9 cellular contexts compared by ENCODE assay signal in genomic region chr16:66578596-66579531, GRCh38. TPM values are rescaled to one million over a fixed set of nuclear protein-coding genes. Genes with fewer than 3 reads are reported as not detected.
DNase-seq lines count a peak whose midpoint lies in the region; ATAC-seq, FAIRE-seq and TF ChIP-seq lines count a peak whose summit lies in the region.
"Had no signal": no experiment of that assay in that cellular context is flagged by ENCODE, and none has a peak within 500 bp of the region (broad histone marks: within the 10 kb centered on the region; RNA-seq: fewer than 3 reads in every experiment).

TSS of gene CMTM2 (plus strand) at chr16:66579463. CDS start at chr16:66579608, 145 bp downstream.

- FAIRE-seq in GM12891 (lab: Jason Lieb, UNC): peak; percentile 40

- peaks cover 11% of the 10 kb centered on the region for H3K4me1 Mint-ChIP-seq in activated B cell treated with CpG ODN at 0.5 μM for 24 hours

- H3K27me3 ChIP-seq in heart right ventricle (peaks cover 0 to 29% (median 18%) of the 10 kb centered on the region in 7 donors), sigmoid colon (peaks cover 11 to 33% (median 24%) of the 10 kb centered on the region in 3 donors)

- TF ChIP-seq POLR2A in GM12891 (IDR thresholded peaks at IDR 0.05; ENCODE audit: low read depth, low read length) (no peak), sigmoid colon (IDR thresholded peaks at IDR 0.05) (no peak)

- H3K4me1 ChIP-seq in heart right ventricle: peaks cover 5 to 38% (median 24%) of the 10 kb centered on the region in 9 donors
- peaks cover 0 to 13% (median 12%) of the 10 kb centered on the region in 4 donors for H3K4me1 ChIP-seq in sigmoid colon

- ATAC-seq in activated B cell treated with CpG ODN at 0.5 μM for 24 hours (ENCODE audit: low read depth): peak; percentile 34
- peak in 5 of 8 donors; percentile 12 to 47 (median 37) for ATAC-seq in heart right ventricle
- no peak for ATAC-seq in HG03342 (IDR thresholded peaks at IDR 0.05; ENCODE audit: unreplicated experiment)

- H3K9me3 ChIP-seq in heart right ventricle: no peaks in the 10 kb centered on the region
- no peaks in the 10 kb centered on the region for H3K9me3 ChIP-seq in sigmoid colon

- TF ChIP-seq CTCF in activated B cell treated with CpG ODN at 0.5 μM for 24 hours (IDR thresholded peaks at IDR 0.05): no peak
- TF ChIP-seq CTCF in heart right ventricle (IDR thresholded peaks at IDR 0.05): no peak
- no peak for TF ChIP-seq CTCF in sigmoid colon (IDR thresholded peaks at IDR 0.05)

- 19 to 21% methylated on average over 78 of the region's 78 CpGs for WGBS in heart right ventricle, 2 donors
- WGBS in sigmoid colon, 2 donors: 14 to 15% methylated on average over 78 of the region's 78 CpGs

- POLR2A ChIA-PET in activated B cell treated with CpG ODN at 0.5 μM for 24 hours (lab: Charles Lee): interaction anchor here (0.5 to 1.3 kb wide), 2 partner anchors 11 to 26 kb away, joined by 3 to 5 read pairs; partner anchors contain the start of gene CKLF

- H3K27ac ChIP-seq in heart right ventricle (no peak within 1 kb of the TSS), sigmoid colon (no peak within 1 kb of the TSS)

- peaks cover 43% of the 10 kb centered on the region for H3K27me3 Mint-ChIP-seq in activated B cell treated with CpG ODN at 0.5 μM for 24 hours

- no peaks in the 10 kb centered on the region for H3K36me3 ChIP-seq in heart right ventricle
- no peaks in the 10 kb centered on the region for H3K36me3 ChIP-seq in sigmoid colon

- H3K27ac Mint-ChIP-seq in activated B cell treated with CpG ODN at 0.5 μM for 24 hours: no peak within 1 kb of the TSS

- H3K4me3 ChIP-seq in heart right ventricle (peak within 1 kb of the TSS; percentile 3 to 49 (median 42)), sigmoid colon (peak within 1 kb of the TSS in 3 of 4 donors; percentile 31 to 38 (median 37))

- DNase-seq in GM12891 (ENCODE audit: insufficient read length, low spot score): no peak
- DNase-seq in activated B cell treated with CpG ODN at 0.5 μM for 24 hours: no peak
- DNase-seq in heart right ventricle: no peak
- no peak for DNase-seq in sigmoid colon
- no peak for DNase-seq in UCSD-AML1 (lab: John Stamatoyannopoulos, UW; ENCODE audit: unreplicated experiment)
- DNase-seq in NOMO-1 (lab: John Stamatoyannopoulos, UW; ENCODE audit: unreplicated experiment in 2 of 2): no peak
- DNase-seq in DMS53 treated with DMSO at 0.1 percent for 48 hours (lab: John Stamatoyannopoulos, UW; ENCODE audit: unreplicated experiment): no peak
- DNase-seq: foreskin melanocyte had no signal

- H3K36me3 Mint-ChIP-seq in activated B cell treated with CpG ODN at 0.5 μM for 24 hours (ENCODE audit: low read depth): no peaks in the 10 kb centered on the region

- CTCF ChIA-PET in activated B cell treated with CpG ODN at 0.5 μM for 24 hours (lab: Charles Lee): interaction anchor here (0.7 to 2.2 kb wide), 5 partner anchors 11 to 100 kb away, joined by 3 to 7 read pairs (median 3); no protein-coding TSS in a partner anchor

- intact Hi-C loops in activated B cell treated with CpG ODN at 0.5 μM for 24 hours (cut with micrococcal nuclease) (no loop called here), heart right ventricle (cut with DNase I) (no loop called here), sigmoid colon (cut with DNase I) (no loop called here)

- no peaks in the 10 kb centered on the region for H3K9me3 Mint-ChIP-seq in activated B cell treated with CpG ODN at 0.5 μM for 24 hours

- peak within 1 kb of the TSS; percentile 68 for H3K4me3 Mint-ChIP-seq in activated B cell treated with CpG ODN at 0.5 μM for 24 hours

- TF ChIP-seq EP300 in sigmoid colon (IDR thresholded peaks at IDR 0.05): no peak

TF ChIP-seq in GM12891, 5 proteins besides CTCF, POLR2A, EP300 and RAD21:
- TF ChIP-seq TAF1 (IDR thresholded peaks at IDR 0.05; ENCODE audit: low read depth, low read length): no peak
- TF ChIP-seq SPI1 (IDR thresholded peaks at IDR 0.05; ENCODE audit: low read depth, low read length): no peak
- TF ChIP-seq PAX5 (IDR thresholded peaks at IDR 0.05; ENCODE audit: insufficient read depth, low read length, severe bottlenecking): no peak
- no peak for TF ChIP-seq POU2F2 (IDR thresholded peaks at IDR 0.05; ENCODE audit: low read depth, low read length)

RNA-seq across cellular contexts. Expression of gene CMTM2, which starts in this region (rescaled TPM):
- not detected for polyA plus RNA-seq in GM12891 (2012; ENCODE audit: low read depth, missing spikeins)
- total RNA-seq in activated B cell treated with CpG ODN at 0.5 μM for 24 hours: not detected in 2 replicates
- total RNA-seq in heart right ventricle: under 1 TPM in 4 of 10 donors, not detected in 6; 0.33 to 0.95 (median 0.63) TPM
- not detected for polyA plus RNA-seq in heart right ventricle
- total RNA-seq in sigmoid colon: under 1 TPM in 1 of 4 donors, not detected in 3; 0.33 TPM
- not detected for polyA plus RNA-seq in sigmoid colon

Comparison
In these comparisons a context has a peak if more than half of its experiments do, and no peak if none do; other contexts are left out.
1. Peak in ATAC-seq in activated B cell treated with CpG ODN at 0.5 μM for 24 hours; RNA of the gene not detected or under 1 TPM.
2. Peak in ATAC-seq and H3K4me3 ChIP-seq in heart right ventricle; RNA of the gene not detected or under 1 TPM.